20 cellular contexts compared by ENCODE assay signal in the genomic region with DNA sequence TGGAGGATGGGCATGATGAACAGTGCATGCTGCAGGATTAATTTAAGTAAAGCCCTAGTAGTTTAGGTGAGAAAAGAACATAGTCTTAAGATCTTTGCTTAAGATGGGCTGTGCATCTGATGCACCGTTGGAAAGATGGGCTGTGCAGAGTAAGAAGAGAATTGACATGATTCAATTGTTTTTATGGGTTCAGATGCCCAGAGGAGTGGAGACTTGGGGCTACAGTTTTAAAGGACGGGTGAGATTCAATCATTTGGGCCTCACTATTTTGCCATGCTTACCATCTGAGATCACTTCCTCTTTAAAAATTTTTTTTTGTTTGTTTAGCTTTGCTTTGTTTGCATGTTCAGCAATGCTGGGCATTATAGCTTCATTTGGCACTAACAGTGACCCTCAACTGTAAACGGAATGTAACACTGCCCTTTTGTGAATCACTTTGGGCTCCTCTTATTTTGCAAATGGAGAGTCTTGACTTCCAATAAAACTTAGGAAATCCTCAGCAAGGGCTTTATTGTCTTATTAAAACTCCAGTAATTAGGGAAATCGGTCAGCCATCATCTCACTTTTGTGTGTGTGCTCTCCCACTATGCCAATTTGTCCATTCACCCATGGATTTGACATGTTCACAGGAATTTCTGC.
DNase-seq lines count a peak whose midpoint lies in the region; ATAC-seq, FAIRE-seq and TF ChIP-seq lines count a peak whose summit lies in the region.
"Had no signal": no experiment of that assay in that cellular context is flagged by ENCODE, and none has a peak within 500 bp of the region (broad histone marks: within the 10 kb centered on the region; RNA-seq: fewer than 3 reads in every experiment).

No MANE protein-coding gene starts in this region.

- no peaks in the 10 kb centered on the region for H4K20me1 ChIP-seq in GM23338 (replicated peaks; ENCODE audit: insufficient read depth)
- H4K20me1 ChIP-seq: BLaER1 had no signal

- H3K27me3 ChIP-seq in GM23338 (ENCODE audit: insufficient read depth) (no peaks in the 10 kb centered on the region), endodermal cell (ENCODE audit: control insufficient read depth, insufficient read depth, low read length, poor library complexity, severe bottlenecking) (no peaks in the 10 kb centered on the region)
- H3K27me3 ChIP-seq: BLaER1 had no signal

- H3K9me3 ChIP-seq in endodermal cell (ENCODE audit: control insufficient read depth, low read length), result no peaks in the 10 kb centered on the region
- H3K9me3 ChIP-seq: BLaER1 had no signal

- no peaks in the 10 kb centered on the region for H3K79me2 ChIP-seq in GM23338 (replicated peaks; ENCODE audit: insufficient read depth)

- peak; percentile 82 for ATAC-seq in GM23338
- ATAC-seq in GM21447 (IDR thresholded peaks at IDR 0.05; ENCODE audit: unreplicated experiment), result no peak
- ATAC-seq in activated CD8-positive, alpha-beta memory T cell treated with anti-CD3 and anti-CD28 coated beads, Interleukin-2, amount 10 ng/mL, durations not matched to agents 7 days and 5 days, result no peak

- H3K9me2 ChIP-seq in GM23338 (ENCODE audit: insufficient read depth), result no peaks in the 10 kb centered on the region

- H3K9ac ChIP-seq in endodermal cell (ENCODE audit: extremely low read depth, low read length, poor library complexity, severe bottlenecking), result no peak overlapping the region
- H3K9ac ChIP-seq: BLaER1 had no signal

- H3K9me3 Mint-ChIP-seq in GM23338 (peaks cover 4% of the 10 kb centered on the region; the same call in 1 of the 3 replicates), endodermal cell (no peaks in the 10 kb centered on the region), neural crest cell (no peaks in the 10 kb centered on the region)
- no peaks in the 10 kb centered on the region for H3K9me3 Mint-ChIP-seq in activated CD8-positive, alpha-beta memory T cell treated with anti-CD3 and anti-CD28 coated beads, Interleukin-2, amount 10 ng/mL, durations not matched to agents 7 days and 5 days (ENCODE audit: low read depth)

- H3K27me3 Mint-ChIP-seq in GM23338 (ENCODE audit: insufficient read depth, low read depth, poor library complexity), result peaks cover 2% of the 10 kb centered on the region
- no peaks in the 10 kb centered on the region for H3K27me3 Mint-ChIP-seq in endodermal cell (ENCODE audit: insufficient read depth)
- no peaks in the 10 kb centered on the region for H3K27me3 Mint-ChIP-seq in neural crest cell (ENCODE audit: low read depth)
- no peaks in the 10 kb centered on the region for H3K27me3 Mint-ChIP-seq in activated CD8-positive, alpha-beta memory T cell treated with anti-CD3 and anti-CD28 coated beads, Interleukin-2, amount 10 ng/mL, durations not matched to agents 7 days and 5 days
- H3K27me3 Mint-ChIP-seq: CD4-positive, alpha-beta memory T cell had no signal

- TF ChIP-seq CTCF in GM23338 (conservative IDR thresholded peaks at IDR 0.05; ENCODE audit: low read depth in 2 of 2) (no peak), endodermal cell (conservative IDR thresholded peaks at IDR 0.05) (no peak), neural crest cell (conservative IDR thresholded peaks at IDR 0.05) (no peak)

- H2AFZ ChIP-seq in GM23338, result no peak overlapping the region

- peak overlapping the region; percentile 24 for H3K4me3 ChIP-seq in GM23338
- no peak overlapping the region for H3K4me3 ChIP-seq in endodermal cell (ENCODE audit: low read length)
- H3K4me3 ChIP-seq: BLaER1 had no signal

- WGBS in endodermal cell (ENCODE audit: insufficient coverage in 1 of 2, insufficient read length in 1 of 2), 2 experiments, result 19 to 54% methylated on average over 2 to 4 of the region's 4 CpGs

- no peaks in the 10 kb centered on the region for H3K36me3 ChIP-seq in GM23338 (ENCODE audit: insufficient read depth)
- no peaks in the 10 kb centered on the region for H3K36me3 ChIP-seq in endodermal cell (ENCODE audit: control insufficient read depth, insufficient read depth, low read length)
- H3K36me3 ChIP-seq: BLaER1 had no signal

- peak overlapping the region; percentile 9; the same call in 2 of the 3 replicates for H3K4me3 Mint-ChIP-seq in GM23338
- H3K4me3 Mint-ChIP-seq in endodermal cell, result no peak overlapping the region
- no peak overlapping the region for H3K4me3 Mint-ChIP-seq in neural crest cell
- no peak overlapping the region for H3K4me3 Mint-ChIP-seq in activated CD8-positive, alpha-beta memory T cell treated with anti-CD3 and anti-CD28 coated beads, Interleukin-2, amount 10 ng/mL, durations not matched to agents 7 days and 5 days
- H3K4me3 Mint-ChIP-seq: CD4-positive, alpha-beta memory T cell had no signal

- H3K27ac Mint-ChIP-seq in GM23338 (peak overlapping the region; percentile 70), endodermal cell (no peak overlapping the region), neural crest cell (ENCODE audit: unreplicated experiment) (peak overlapping the region; percentile 24)
- no peak overlapping the region for H3K27ac Mint-ChIP-seq in activated CD8-positive, alpha-beta memory T cell treated with anti-CD3 and anti-CD28 coated beads, Interleukin-2, amount 10 ng/mL, durations not matched to agents 7 days and 5 days
- H3K27ac Mint-ChIP-seq: CD4-positive, alpha-beta memory T cell had no signal

- H3K4me1 ChIP-seq in GM23338 (ENCODE audit: insufficient read depth) (peaks cover 26% of the 10 kb centered on the region), endodermal cell (ENCODE audit: control insufficient read depth, insufficient read depth, low read length) (no peaks in the 10 kb centered on the region)
- H3K4me1 ChIP-seq: BLaER1 had no signal

- peak overlapping the region; percentile 62 for H3K4me2 ChIP-seq in GM23338
- H3K4me2 ChIP-seq: BLaER1 had no signal

- no peak for FAIRE-seq in frontal cortex (lab: Jason Lieb, UNC)
- FAIRE-seq: GM12891, HTR-8/SVneo had no signal

- DNase-seq in GM23338 (ENCODE audit: low spot score) (peak; percentile 41), M059J (ENCODE audit: low read depth) (peak; percentile 74), endodermal cell (no peak), neural crest cell (ENCODE audit: low read depth, low spot score) (no peak), NCI-H146 (lab: John Stamatoyannopoulos, UW) (no peak), frontal cortex (ENCODE audit: low spot score in 2 of 2) (no peak)
- DNase-seq in activated CD8-positive, alpha-beta memory T cell treated with anti-CD3 and anti-CD28 coated beads, Interleukin-2, amount 10 ng/mL, durations not matched to agents 7 days and 5 days, result no peak
- DNase-seq: CD4-positive, alpha-beta memory T cell; DMS153; EL; H7; NCI-H1105 treated with DMSO at 0.1 percent for 48 hours; NCI-H187 treated with DMSO at 0.1 percent for 48 hours; NCI-H2227 treated with DMSO at 0.1 percent for 48 hours; NCI-H510A treated with DMSO at 0.1 percent for 48 hours; NCI-H82 had no signal

- H3K36me3 Mint-ChIP-seq in GM23338 (ENCODE audit: low read depth) (peaks cover 7% of the 10 kb centered on the region; the same call in 1 of the 3 replicates), endodermal cell (ENCODE audit: low read depth) (no peaks in the 10 kb centered on the region), neural crest cell (ENCODE audit: low read depth) (no peaks in the 10 kb centered on the region)
- no peaks in the 10 kb centered on the region for H3K36me3 Mint-ChIP-seq in activated CD8-positive, alpha-beta memory T cell treated with anti-CD3 and anti-CD28 coated beads, Interleukin-2, amount 10 ng/mL, durations not matched to agents 7 days and 5 days
- H3K36me3 Mint-ChIP-seq: CD4-positive, alpha-beta memory T cell had no signal

- H3K27ac ChIP-seq in GM23338 (ENCODE audit: low read depth), result peak overlapping the region; percentile 22; the same call in 1 of the 2 replicates
- peak overlapping the region; percentile 47 for H3K27ac ChIP-seq in endodermal cell (ENCODE audit: low read depth, low read length)
- H3K27ac ChIP-seq: BLaER1 had no signal

- H3F3A ChIP-seq in GM23338 (replicated peaks; ENCODE audit: low read depth), result no peaks in the 10 kb centered on the region

- H3K4me1 Mint-ChIP-seq in GM23338, result peaks cover 31% of the 10 kb centered on the region
- H3K4me1 Mint-ChIP-seq in endodermal cell, result peaks cover 16% of the 10 kb centered on the region
- peaks cover 23% of the 10 kb centered on the region for H3K4me1 Mint-ChIP-seq in neural crest cell
- no peaks in the 10 kb centered on the region for H3K4me1 Mint-ChIP-seq in activated CD8-positive, alpha-beta memory T cell treated with anti-CD3 and anti-CD28 coated beads, Interleukin-2, amount 10 ng/mL, durations not matched to agents 7 days and 5 days
- H3K4me1 Mint-ChIP-seq: CD4-positive, alpha-beta memory T cell had no signal

- CTCF ChIA-PET in activated CD8-positive, alpha-beta memory T cell treated with anti-CD3 and anti-CD28 coated beads, Interleukin-2, amount 10 ng/mL, durations not matched to agents 7 days and 5 days (lab: Charles Lee), result no interaction called here

TF ChIP-seq in GM23338, 12 proteins besides CTCF, POLR2A, EP300 and RAD21:
- TF ChIP-seq NANOG (IDR thresholded peaks at IDR 0.05; ENCODE audit: borderline replicate concordance) (peak; percentile 99), JUNB (IDR thresholded peaks at IDR 0.05; ENCODE audit: unreplicated experiment) (no peak)

Comparison
In these comparisons a context has a peak if more than half of its experiments do, and no peak if none do; other contexts are left out.
1. DNase-seq: peak in GM23338 (single experiment) and M059J (single experiment); none in endodermal cell (single experiment), neural crest cell (single experiment), NCI-H146 (single experiment), frontal cortex (0 of 2) and activated CD8-positive, alpha-beta memory T cell treated with anti-CD3 and anti-CD28 coated beads, Interleukin-2, amount 10 ng/mL, durations not matched to agents 7 days and 5 days (single experiment).
2. H3K27ac Mint-ChIP-seq: peak in GM23338 (single experiment) and neural crest cell (single experiment); none in endodermal cell (single experiment) and activated CD8-positive, alpha-beta memory T cell treated with anti-CD3 and anti-CD28 coated beads, Interleukin-2, amount 10 ng/mL, durations not matched to agents 7 days and 5 days (single experiment).